In genomic region chr11:93952082-93952780, GRCh38 we compare ENCODE assay signal across 18 cellular contexts.
"Had no signal": no experiment of that assay in that cellular context is flagged by ENCODE, and none has a peak within 500 bp of the region (broad histone marks: within the 10 kb centered on the region; RNA-seq: fewer than 3 reads in every experiment).

No MANE protein-coding gene starts in this region.

- DNase-seq: cerebellar nuclear complex; effector memory CD8-positive, alpha-beta T cell; foreskin keratinocyte; head of caudate nucleus; hippocampal formation; mucosa of descending colon; naive thymus-derived CD8-positive, alpha-beta T cell; nucleus accumbens; sigmoid colon; stimulated activated naive CD4-positive, alpha-beta T cell; stomach; substantia nigra; transverse colon had no signal

- H3K4me3 ChIP-seq: mucosa of descending colon, prostate gland, sigmoid colon, skin epidermis, stomach, thoracic aorta, transverse colon had no signal

- H3K4me1 ChIP-seq: parathyroid adenoma, prostate gland, sigmoid colon, stomach, transverse colon had no signal

- H3K36me3 ChIP-seq: prostate gland, sigmoid colon, stomach, thoracic aorta, transverse colon had no signal

- H3K27ac ChIP-seq: epithelial cell of prostate, foreskin keratinocyte, parathyroid adenoma, prostate gland, sigmoid colon, skin epidermis, stomach, thoracic aorta, transverse colon had no signal

- H3K27me3 ChIP-seq: sigmoid colon, stomach, transverse colon had no signal

- H3K9me3 ChIP-seq: mucosa of descending colon, prostate gland, sigmoid colon, stomach, thoracic aorta, transverse colon had no signal
